In the genomic region with DNA sequence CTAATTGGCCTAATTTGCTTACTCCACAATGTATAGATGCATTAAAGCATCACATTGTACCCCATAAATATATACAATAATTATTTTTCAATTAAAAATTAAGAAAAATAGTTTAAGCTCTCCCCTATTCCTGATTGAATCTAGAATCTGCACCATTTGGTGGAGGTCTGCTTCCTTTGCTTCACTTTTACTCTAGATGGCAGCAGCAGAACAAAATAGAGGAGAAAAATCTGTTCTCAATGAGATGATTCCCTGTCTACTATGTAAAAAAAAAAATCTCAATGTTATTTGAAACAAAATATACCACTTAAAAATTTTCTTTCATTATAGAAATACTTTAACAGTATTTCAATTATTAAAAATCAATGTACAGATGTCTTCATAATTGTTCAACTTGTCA, we compare ENCODE assay signal across 8 cellular contexts.
DNase-seq lines count a peak whose midpoint lies in the region; ATAC-seq and TF ChIP-seq lines count a peak whose summit lies in the region.

No MANE protein-coding gene starts in this region.

- peak; percentile 78 for TF ChIP-seq CTCF in VCaP (conservative IDR thresholded peaks at IDR 0.05)

- no peak overlapping the region for H3K4me3 ChIP-seq in aorta (ENCODE audit: low read length in 2 of 2)

- H3K27me3 ChIP-seq in aorta (ENCODE audit: control insufficient read depth in 1 of 2, insufficient read depth in 2 of 2, low read length in 1 of 2): no peaks in the 10 kb centered on the region

- ATAC-seq in aorta (ENCODE audit: low FRiP score) (no peak), GM19397 (IDR thresholded peaks at IDR 0.05; ENCODE audit: unreplicated experiment) (no peak)

- H3K9me3 ChIP-seq in aorta (ENCODE audit: control insufficient read depth, low read length): no peaks in the 10 kb centered on the region

- intact Hi-C loops in activated CD4-positive, alpha-beta memory T cell treated with anti-CD3 and anti-CD28 coated beads for 36 hours (cut with micrococcal nuclease): loop anchor here (5.0 kb wide), 2 partner anchors 374 to 899 kb away; no protein-coding TSS in a partner anchor
- intact Hi-C loops in aorta (cut with DNase I): loop anchor here in 1 of 2 donors (5.0 to 10.0 kb wide), 2 partner anchors 142 to 369 kb away; no protein-coding TSS in a partner anchor

- peaks cover 1% of the 10 kb centered on the region for H3K27me3 Mint-ChIP-seq in activated CD4-positive, alpha-beta memory T cell treated with anti-CD3 and anti-CD28 coated beads for 36 hours

- DNase-seq in ELR (ENCODE audit: low read depth) (peak; percentile 44), M059J (ENCODE audit: low read depth) (peak; percentile 34), lung microvascular endothelial cell (ENCODE audit: low read depth in 2 of 2) (peak; percentile 1 to 54), germinal center (ENCODE audit: low spot score) (no peak), aorta (no peak)
- DNase-seq in activated CD4-positive, alpha-beta memory T cell treated with anti-CD3 and anti-CD28 coated beads for 36 hours: no peak

- CTCF ChIA-PET in activated CD4-positive, alpha-beta memory T cell treated with anti-CD3 and anti-CD28 coated beads for 36 hours (lab: Charles Lee): interaction anchor here (0.5 kb wide), 1 partner anchor 888 kb away, joined by 3 read pairs; no protein-coding TSS in a partner anchor

- no peaks in the 10 kb centered on the region for H3K4me1 Mint-ChIP-seq in activated CD4-positive, alpha-beta memory T cell treated with anti-CD3 and anti-CD28 coated beads for 36 hours (ENCODE audit: low read depth)

- H3K36me3 Mint-ChIP-seq in activated CD4-positive, alpha-beta memory T cell treated with anti-CD3 and anti-CD28 coated beads for 36 hours: no peaks in the 10 kb centered on the region

- H3K36me3 ChIP-seq in aorta (ENCODE audit: control insufficient read depth in 1 of 2, insufficient read depth in 2 of 2, low read length in 1 of 2): no peaks in the 10 kb centered on the region

- H3K4me1 ChIP-seq in aorta (ENCODE audit: control insufficient read depth in 1 of 2, insufficient read depth in 2 of 2, low read length in 2 of 2): no peaks in the 10 kb centered on the region

- no peak overlapping the region for H3K27ac Mint-ChIP-seq in activated CD4-positive, alpha-beta memory T cell treated with anti-CD3 and anti-CD28 coated beads for 36 hours

- no peak overlapping the region for H3K4me3 Mint-ChIP-seq in activated CD4-positive, alpha-beta memory T cell treated with anti-CD3 and anti-CD28 coated beads for 36 hours

- H3K9me3 Mint-ChIP-seq in activated CD4-positive, alpha-beta memory T cell treated with anti-CD3 and anti-CD28 coated beads for 36 hours: no peaks in the 10 kb centered on the region

- no peak overlapping the region for H3K27ac ChIP-seq in VCaP
- H3K27ac ChIP-seq in aorta (ENCODE audit: low read depth in 1 of 2, low read length in 2 of 2): no peak overlapping the region

- POLR2A ChIA-PET in activated CD4-positive, alpha-beta memory T cell treated with anti-CD3 and anti-CD28 coated beads for 36 hours (lab: Charles Lee): no interaction called here

Comparison
In these comparisons a context has a peak if more than half of its experiments do, and no peak if none do; other contexts are left out.
1. DNase-seq: peak in ELR (single experiment), M059J (single experiment) and lung microvascular endothelial cell (2 of 2); none in germinal center (single experiment), activated CD4-positive, alpha-beta memory T cell treated with anti-CD3 and anti-CD28 coated beads for 36 hours (single experiment) and aorta (0 of 2).